Comparison of ENCODE assay signal across 26 cellular contexts in genomic region chr11:12512132-12512531, GRCh38.
"Had no signal": no experiment of that assay in that cellular context is flagged by ENCODE, and none has a peak within 500 bp of the region (broad histone marks: within the 10 kb centered on the region; RNA-seq: fewer than 3 reads in every experiment).

No MANE protein-coding gene starts in this region.

- DNase-seq: hypothalamus; immature natural killer cell; kidney; left colon; left lung; lower lobe of right lung; mammary epithelial cell; mesendoderm; naive B cell; natural killer cell; nephron progenitor cell; pancreas; right lobe of liver; stimulated activated CD4-positive, alpha-beta T cell treated with anti-CD3 and anti-CD28 coated beads, Interleukin-2, amount 100 ng/mL, for 24 hours; stimulated activated CD4-positive, alpha-beta T cell treated with anti-CD3 and anti-CD28 coated beads, Interleukin-4, amount 100 ng/mL, for 1 hour; stimulated activated naive B cell treated with anti-CD40 and anti-IgM and Interleukin-4, amounts not matched to agents 10 μg/mL and 1 μg/mL and 100 μg/mL, for 72 hours; stimulated activated naive CD8-positive, alpha-beta T cell treated with anti-CD3 and anti-CD28 coated beads, Interleukin-15, Interleukin-2, amounts not matched to agents 100 U/mL and 50 U/mL, for 24 hours; stomach; testis; thyroid gland; transverse colon; upper lobe of left lung had no signal

- H3K36me3 ChIP-seq: left lung, right lobe of liver, thyroid gland, transverse colon had no signal

- H3K27me3 ChIP-seq: left lung, pancreas, right atrium auricular region, right lobe of liver, stomach, testis, thyroid gland, transverse colon, upper lobe of left lung, vagina had no signal

- H3K9me3 ChIP-seq: left lung, lower lobe of right lung, pancreas, right atrium auricular region, right lobe of liver, stomach, testis, thyroid gland, transverse colon, upper lobe of left lung, vagina had no signal

- H3K27ac Mint-ChIP-seq: immature natural killer cell; mesothelial cell of epicardium; naive B cell; natural killer cell; nephron progenitor cell; stimulated activated naive B cell treated with anti-CD40 and anti-IgM and Interleukin-4, amounts not matched to agents 10 μg/mL and 1 μg/mL and 100 μg/mL, for 72 hours had no signal

- H3K27ac ChIP-seq: left lung, lower lobe of right lung, pancreas, right atrium auricular region, right lobe of liver, stomach, testis, thyroid gland, transverse colon, upper lobe of left lung, vagina had no signal

- H3K36me3 Mint-ChIP-seq: immature natural killer cell; naive B cell; natural killer cell; stimulated activated naive B cell treated with anti-CD40 and anti-IgM and Interleukin-4, amounts not matched to agents 10 μg/mL and 1 μg/mL and 100 μg/mL, for 72 hours had no signal

- H3K4me1 ChIP-seq: left lung, lower lobe of right lung, pancreas, right lobe of liver, testis, thyroid gland, upper lobe of left lung had no signal

- H3K4me1 Mint-ChIP-seq: immature natural killer cell; naive B cell; natural killer cell; stimulated activated naive B cell treated with anti-CD40 and anti-IgM and Interleukin-4, amounts not matched to agents 10 μg/mL and 1 μg/mL and 100 μg/mL, for 72 hours had no signal

- H3K4me3 ChIP-seq: left lung, lower lobe of right lung, pancreas, right atrium auricular region, right lobe of liver, smooth muscle cell, stomach, testis, thyroid gland, transverse colon, upper lobe of left lung, vagina had no signal

- H3K9me3 Mint-ChIP-seq: immature natural killer cell, mesothelial cell of epicardium, natural killer cell, nephron progenitor cell had no signal

- ATAC-seq: left colon; left lung; lower lobe of right lung; natural killer cell; pancreas; right lobe of liver; stimulated activated naive B cell treated with anti-CD40 and anti-IgM and Interleukin-4, amounts not matched to agents 10 μg/mL and 1 μg/mL and 100 μg/mL, for 72 hours; stimulated activated naive CD8-positive, alpha-beta T cell treated with anti-CD3 and anti-CD28 coated beads, Interleukin-15, Interleukin-2, amounts not matched to agents 100 U/mL and 50 U/mL, for 24 hours had no signal

- H3K4me3 Mint-ChIP-seq: immature natural killer cell; mesothelial cell of epicardium; naive B cell; natural killer cell; nephron progenitor cell; stimulated activated naive B cell treated with anti-CD40 and anti-IgM and Interleukin-4, amounts not matched to agents 10 μg/mL and 1 μg/mL and 100 μg/mL, for 72 hours had no signal
